1 cellular context compared by ENCODE assay signal in the genomic region with DNA sequence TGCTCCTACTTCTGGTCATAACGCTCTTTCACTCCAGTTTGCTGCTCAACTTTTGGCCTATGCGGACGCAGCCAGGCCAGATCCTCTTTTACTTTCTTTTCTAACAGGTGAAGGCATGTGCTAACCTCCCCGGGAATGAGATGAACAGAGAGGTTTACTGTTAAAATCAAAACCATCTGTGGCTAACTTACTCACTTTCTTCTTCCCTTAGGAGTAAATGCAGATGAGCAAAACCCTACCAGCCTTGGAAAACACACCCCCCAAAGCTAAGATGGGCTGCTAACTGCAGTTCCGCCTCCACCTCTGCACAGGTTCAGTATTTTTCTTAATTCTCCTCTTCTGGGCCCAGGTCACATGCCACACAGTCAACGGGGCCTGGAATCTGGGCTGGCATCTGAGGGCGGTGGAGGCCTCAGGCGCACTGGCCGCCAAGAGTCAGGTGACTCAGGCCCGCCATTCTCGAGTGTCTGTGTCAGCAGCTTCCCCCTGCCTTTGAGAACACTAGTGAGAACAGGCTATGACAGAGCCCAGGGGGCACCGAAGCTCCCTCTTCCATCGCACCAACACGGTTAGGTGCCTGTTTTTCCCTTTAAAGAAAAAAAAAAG.
A peak's percentile ranks its signal among the peaks of the same experiment; 100 is the strongest.
TF ChIP-seq lines count a peak whose summit lies in the region.

No MANE protein-coding gene starts in this region.

TF ChIP-seq in GM12878, 131 proteins besides CTCF, POLR2A, EP300 and RAD21 (continues in another document):
- TF ChIP-seq CBX5 (IDR thresholded peaks at IDR 0.05; ENCODE audit: low read depth) (no peak), CBFB (IDR thresholded peaks at IDR 0.05; ENCODE audit: low read depth) (0 out of 2 replicates have a peak, but pooled peaks have one; percentile 30), STAT3 (IDR thresholded peaks at IDR 0.05; ENCODE audit: low read depth, low read length) (no peak), KAT2A (conservative IDR thresholded peaks at IDR 0.05; ENCODE audit: control insufficient read depth, low read depth, low read length) (no peak), MYB (IDR thresholded peaks at IDR 0.05; ENCODE audit: borderline replicate concordance, low read depth, low read length) (no peak), TCF12 (IDR thresholded peaks at IDR 0.05; ENCODE audit: low read depth, low read length) (0 out of 2 replicates have a peak, but pooled peaks have one; percentile 31), RUNX3 (IDR thresholded peaks at IDR 0.05; ENCODE audit: low read length) (peak; percentile 87), ZSCAN29 (IDR thresholded peaks at IDR 0.05) (no peak), HDGF (IDR thresholded peaks at IDR 0.05) (0 out of 2 replicates have a peak, but pooled peaks have one; percentile 11), NR2C1 (IDR thresholded peaks at IDR 0.05) (no peak), IRF5 (IDR thresholded peaks at IDR 0.05; ENCODE audit: borderline replicate concordance) (no peak), MEF2A (IDR thresholded peaks at IDR 0.05; ENCODE audit: insufficient read depth, low read depth, low read length) (no peak), TARDBP (IDR thresholded peaks at IDR 0.05; ENCODE audit: borderline replicate concordance) (no peak), CREM (IDR thresholded peaks at IDR 0.05; ENCODE audit: low read depth) (0 out of 2 replicates have a peak, but pooled peaks have one; percentile 32), SUPT20H (IDR thresholded peaks at IDR 0.05; ENCODE audit: borderline replicate concordance, control insufficient read depth, low read depth, low read length) (no peak), DPF2 (IDR thresholded peaks at IDR 0.05) (0 out of 2 replicates have a peak, but pooled peaks have one; percentile 51), RAD51 (IDR thresholded peaks at IDR 0.05) (peak; percentile 91), MYC (IDR thresholded peaks at IDR 0.05; ENCODE audit: insufficient read depth, insufficient read length, insufficient replicate concordance, low read length, severe bottlenecking) (no peak), ZNF24 (IDR thresholded peaks at IDR 0.05) (no peak), SUZ12 (IDR thresholded peaks at IDR 0.05; ENCODE audit: unreplicated experiment) (no peak), NBN (IDR thresholded peaks at IDR 0.05) (peak; percentile 75), SPI1 (IDR thresholded peaks at IDR 0.05; ENCODE audit: borderline replicate concordance, insufficient read depth, low read depth, low read length) (peak; percentile 60; the same call in 1 of the 2 replicates), JUNB (IDR thresholded peaks at IDR 0.05) (peak; percentile 55; the same call in 1 of the 2 replicates), ATF3 (IDR thresholded peaks at IDR 0.05; ENCODE audit: borderline replicate concordance, extremely low read depth, low read depth, low read length) (no peak), CBX3 (IDR thresholded peaks at IDR 0.05; ENCODE audit: borderline replicate concordance, low read depth) (no peak), SREBF1 (IDR thresholded peaks at IDR 0.05; ENCODE audit: low read length) (no peak), EED (IDR thresholded peaks at IDR 0.05; ENCODE audit: low read depth) (peak; percentile 75), NFXL1 (IDR thresholded peaks at IDR 0.05; ENCODE audit: borderline replicate concordance) (no peak), SIN3A (IDR thresholded peaks at IDR 0.05; ENCODE audit: low read depth, low read length) (no peak)
- TF ChIP-seq, protein P1, sequence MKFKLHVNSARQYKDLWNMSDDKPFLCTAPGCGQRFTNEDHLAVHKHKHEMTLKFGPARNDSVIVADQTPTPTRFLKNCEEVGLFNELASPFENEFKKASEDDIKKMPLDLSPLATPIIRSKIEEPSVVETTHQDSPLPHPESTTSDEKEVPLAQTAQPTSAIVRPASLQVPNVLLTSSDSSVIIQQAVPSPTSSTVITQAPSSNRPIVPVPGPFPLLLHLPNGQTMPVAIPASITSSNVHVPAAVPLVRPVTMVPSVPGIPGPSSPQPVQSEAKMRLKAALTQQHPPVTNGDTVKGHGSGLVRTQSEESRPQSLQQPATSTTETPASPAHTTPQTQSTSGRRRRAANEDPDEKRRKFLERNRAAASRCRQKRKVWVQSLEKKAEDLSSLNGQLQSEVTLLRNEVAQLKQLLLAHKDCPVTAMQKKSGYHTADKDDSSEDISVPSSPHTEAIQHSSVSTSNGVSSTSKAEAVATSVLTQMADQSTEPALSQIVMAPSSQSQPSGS (IDR thresholded peaks at IDR 0.05; ENCODE audit: low read length) = no peak; the same call in 1 of the 2 replicates
- TF ChIP-seq, protein P2, sequence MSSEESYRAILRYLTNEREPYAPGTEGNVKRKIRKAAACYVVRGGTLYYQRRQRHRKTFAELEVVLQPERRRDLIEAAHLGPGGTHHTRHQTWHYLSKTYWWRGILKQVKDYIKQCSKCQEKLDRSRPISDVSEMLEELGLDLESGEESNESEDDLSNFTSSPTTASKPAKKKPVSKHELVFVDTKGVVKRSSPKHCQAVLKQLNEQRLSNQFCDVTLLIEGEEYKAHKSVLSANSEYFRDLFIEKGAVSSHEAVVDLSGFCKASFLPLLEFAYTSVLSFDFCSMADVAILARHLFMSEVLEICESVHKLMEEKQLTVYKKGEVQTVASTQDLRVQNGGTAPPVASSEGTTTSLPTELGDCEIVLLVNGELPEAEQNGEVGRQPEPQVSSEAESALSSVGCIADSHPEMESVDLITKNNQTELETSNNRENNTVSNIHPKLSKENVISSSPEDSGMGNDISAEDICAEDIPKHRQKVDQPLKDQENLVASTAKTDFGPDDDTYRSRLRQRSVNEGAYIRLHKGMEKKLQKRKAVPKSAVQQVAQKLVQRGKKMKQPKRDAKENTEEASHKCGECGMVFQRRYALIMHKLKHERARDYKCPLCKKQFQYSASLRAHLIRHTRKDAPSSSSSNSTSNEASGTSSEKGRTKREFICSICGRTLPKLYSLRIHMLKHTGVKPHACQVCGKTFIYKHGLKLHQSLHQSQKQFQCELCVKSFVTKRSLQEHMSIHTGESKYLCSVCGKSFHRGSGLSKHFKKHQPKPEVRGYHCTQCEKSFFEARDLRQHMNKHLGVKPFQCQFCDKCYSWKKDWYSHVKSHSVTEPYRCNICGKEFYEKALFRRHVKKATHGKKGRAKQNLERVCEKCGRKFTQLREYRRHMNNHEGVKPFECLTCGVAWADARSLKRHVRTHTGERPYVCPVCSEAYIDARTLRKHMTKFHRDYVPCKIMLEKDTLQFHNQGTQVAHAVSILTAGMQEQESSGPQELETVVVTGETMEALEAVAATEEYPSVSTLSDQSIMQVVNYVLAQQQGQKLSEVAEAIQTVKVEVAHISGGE (CRISPR knock-in tag; IDR thresholded peaks at IDR 0.05) = no peak
- TF ChIP-seq, protein P3, sequence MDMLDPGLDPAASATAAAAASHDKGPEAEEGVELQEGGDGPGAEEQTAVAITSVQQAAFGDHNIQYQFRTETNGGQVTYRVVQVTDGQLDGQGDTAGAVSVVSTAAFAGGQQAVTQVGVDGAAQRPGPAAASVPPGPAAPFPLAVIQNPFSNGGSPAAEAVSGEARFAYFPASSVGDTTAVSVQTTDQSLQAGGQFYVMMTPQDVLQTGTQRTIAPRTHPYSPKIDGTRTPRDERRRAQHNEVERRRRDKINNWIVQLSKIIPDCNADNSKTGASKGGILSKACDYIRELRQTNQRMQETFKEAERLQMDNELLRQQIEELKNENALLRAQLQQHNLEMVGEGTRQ (IDR thresholded peaks at IDR 0.05; ENCODE audit: borderline replicate concordance, low read depth, low read length) = peak; percentile 40
- TF ChIP-seq, protein P4, sequence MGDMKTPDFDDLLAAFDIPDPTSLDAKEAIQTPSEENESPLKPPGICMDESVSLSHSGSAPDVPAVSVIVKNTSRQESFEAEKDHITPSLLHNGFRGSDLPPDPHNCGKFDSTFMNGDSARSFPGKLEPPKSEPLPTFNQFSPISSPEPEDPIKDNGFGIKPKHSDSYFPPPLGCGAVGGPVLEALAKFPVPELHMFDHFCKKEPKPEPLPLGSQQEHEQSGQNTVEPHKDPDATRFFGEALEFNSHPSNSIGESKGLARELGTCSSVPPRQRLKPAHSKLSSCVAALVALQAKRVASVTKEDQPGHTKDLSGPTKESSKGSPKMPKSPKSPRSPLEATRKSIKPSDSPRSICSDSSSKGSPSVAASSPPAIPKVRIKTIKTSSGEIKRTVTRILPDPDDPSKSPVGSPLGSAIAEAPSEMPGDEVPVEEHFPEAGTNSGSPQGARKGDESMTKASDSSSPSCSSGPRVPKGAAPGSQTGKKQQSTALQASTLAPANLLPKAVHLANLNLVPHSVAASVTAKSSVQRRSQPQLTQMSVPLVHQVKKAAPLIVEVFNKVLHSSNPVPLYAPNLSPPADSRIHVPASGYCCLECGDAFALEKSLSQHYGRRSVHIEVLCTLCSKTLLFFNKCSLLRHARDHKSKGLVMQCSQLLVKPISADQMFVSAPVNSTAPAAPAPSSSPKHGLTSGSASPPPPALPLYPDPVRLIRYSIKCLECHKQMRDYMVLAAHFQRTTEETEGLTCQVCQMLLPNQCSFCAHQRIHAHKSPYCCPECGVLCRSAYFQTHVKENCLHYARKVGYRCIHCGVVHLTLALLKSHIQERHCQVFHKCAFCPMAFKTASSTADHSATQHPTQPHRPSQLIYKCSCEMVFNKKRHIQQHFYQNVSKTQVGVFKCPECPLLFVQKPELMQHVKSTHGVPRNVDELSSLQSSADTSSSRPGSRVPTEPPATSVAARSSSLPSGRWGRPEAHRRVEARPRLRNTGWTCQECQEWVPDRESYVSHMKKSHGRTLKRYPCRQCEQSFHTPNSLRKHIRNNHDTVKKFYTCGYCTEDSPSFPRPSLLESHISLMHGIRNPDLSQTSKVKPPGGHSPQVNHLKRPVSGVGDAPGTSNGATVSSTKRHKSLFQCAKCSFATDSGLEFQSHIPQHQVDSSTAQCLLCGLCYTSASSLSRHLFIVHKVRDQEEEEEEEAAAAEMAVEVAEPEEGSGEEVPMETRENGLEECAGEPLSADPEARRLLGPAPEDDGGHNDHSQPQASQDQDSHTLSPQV (IDR thresholded peaks at IDR 0.05) = 0 out of 2 replicates have a peak, but pooled peaks have one; percentile 19
- TF ChIP-seq, protein P5, sequence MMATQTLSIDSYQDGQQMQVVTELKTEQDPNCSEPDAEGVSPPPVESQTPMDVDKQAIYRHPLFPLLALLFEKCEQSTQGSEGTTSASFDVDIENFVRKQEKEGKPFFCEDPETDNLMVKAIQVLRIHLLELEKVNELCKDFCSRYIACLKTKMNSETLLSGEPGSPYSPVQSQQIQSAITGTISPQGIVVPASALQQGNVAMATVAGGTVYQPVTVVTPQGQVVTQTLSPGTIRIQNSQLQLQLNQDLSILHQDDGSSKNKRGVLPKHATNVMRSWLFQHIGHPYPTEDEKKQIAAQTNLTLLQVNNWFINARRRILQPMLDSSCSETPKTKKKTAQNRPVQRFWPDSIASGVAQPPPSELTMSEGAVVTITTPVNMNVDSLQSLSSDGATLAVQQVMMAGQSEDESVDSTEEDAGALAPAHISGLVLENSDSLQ (IDR thresholded peaks at IDR 0.05) = 0 out of 2 replicates have a peak, but pooled peaks have one; percentile 11
- TF ChIP-seq, protein P6, sequence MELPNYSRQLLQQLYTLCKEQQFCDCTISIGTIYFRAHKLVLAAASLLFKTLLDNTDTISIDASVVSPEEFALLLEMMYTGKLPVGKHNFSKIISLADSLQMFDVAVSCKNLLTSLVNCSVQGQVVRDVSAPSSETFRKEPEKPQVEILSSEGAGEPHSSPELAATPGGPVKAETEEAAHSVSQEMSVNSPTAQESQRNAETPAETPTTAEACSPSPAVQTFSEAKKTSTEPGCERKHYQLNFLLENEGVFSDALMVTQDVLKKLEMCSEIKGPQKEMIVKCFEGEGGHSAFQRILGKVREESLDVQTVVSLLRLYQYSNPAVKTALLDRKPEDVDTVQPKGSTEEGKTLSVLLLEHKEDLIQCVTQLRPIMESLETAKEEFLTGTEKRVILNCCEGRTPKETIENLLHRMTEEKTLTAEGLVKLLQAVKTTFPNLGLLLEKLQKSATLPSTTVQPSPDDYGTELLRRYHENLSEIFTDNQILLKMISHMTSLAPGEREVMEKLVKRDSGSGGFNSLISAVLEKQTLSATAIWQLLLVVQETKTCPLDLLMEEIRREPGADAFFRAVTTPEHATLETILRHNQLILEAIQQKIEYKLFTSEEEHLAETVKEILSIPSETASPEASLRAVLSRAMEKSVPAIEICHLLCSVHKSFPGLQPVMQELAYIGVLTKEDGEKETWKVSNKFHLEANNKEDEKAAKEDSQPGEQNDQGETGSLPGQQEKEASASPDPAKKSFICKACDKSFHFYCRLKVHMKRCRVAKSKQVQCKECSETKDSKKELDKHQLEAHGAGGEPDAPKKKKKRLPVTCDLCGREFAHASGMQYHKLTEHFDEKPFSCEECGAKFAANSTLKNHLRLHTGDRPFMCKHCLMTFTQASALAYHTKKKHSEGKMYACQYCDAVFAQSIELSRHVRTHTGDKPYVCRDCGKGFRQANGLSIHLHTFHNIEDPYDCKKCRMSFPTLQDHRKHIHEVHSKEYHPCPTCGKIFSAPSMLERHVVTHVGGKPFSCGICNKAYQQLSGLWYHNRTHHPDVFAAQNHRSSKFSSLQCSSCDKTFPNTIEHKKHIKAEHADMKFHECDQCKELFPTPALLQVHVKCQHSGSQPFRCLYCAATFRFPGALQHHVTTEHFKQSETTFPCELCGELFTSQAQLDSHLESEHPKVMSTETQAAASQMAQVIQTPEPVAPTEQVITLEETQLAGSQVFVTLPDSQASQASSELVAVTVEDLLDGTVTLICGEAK (IDR thresholded peaks at IDR 0.05; ENCODE audit: borderline replicate concordance) = no peak
